In the genomic region with DNA sequence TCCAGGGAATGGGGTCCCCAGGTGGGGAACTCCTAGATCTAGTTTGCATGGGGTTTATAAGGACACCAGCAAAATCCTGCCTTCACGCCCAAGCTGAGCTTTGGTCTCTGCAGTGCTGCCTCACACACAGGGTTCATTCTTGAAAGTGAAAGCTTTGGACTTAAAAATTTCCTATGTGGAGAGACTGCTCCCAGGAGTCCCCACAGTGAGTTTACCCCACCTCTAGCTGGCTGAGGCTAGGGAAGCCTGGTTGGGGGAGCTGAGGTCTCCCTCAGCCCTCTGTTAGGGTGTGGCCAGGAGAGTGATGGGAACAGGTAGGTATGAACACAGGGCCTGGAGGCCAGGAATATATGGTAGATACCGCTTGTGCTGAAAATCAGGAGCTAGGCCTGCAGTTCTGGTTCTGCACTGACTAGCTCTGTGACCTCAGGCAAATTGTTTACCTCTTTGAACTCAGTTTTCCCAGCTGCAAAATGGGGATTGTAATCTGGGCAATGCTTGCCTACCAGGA, we compare ENCODE assay signal across 12 cellular contexts. TPM values are rescaled to one million over a fixed set of nuclear protein-coding genes. Genes with fewer than 3 reads are reported as not detected.
DNase-seq lines count a peak whose midpoint lies in the region; ATAC-seq, FAIRE-seq and TF ChIP-seq lines count a peak whose summit lies in the region.
"Had no signal": no experiment of that assay in that cellular context is flagged by ENCODE, and none has a peak within 500 bp of the region (broad histone marks: within the 10 kb centered on the region; RNA-seq: fewer than 3 reads in every experiment).

No MANE protein-coding gene starts in this region.

- 50% methylated on average over 2 of the region's 2 CpGs for WGBS in K562 (ENCODE audit: insufficient coverage, low coverage, missing lambda C conversion rate)
- WGBS in thymus = 94% methylated on average over 2 of the region's 2 CpGs

- no peak for TF ChIP-seq RAD21 in K562 (CRISPR knock-in tag; conservative IDR thresholded peaks at IDR 0.05 in 1 of 2, IDR thresholded peaks at IDR 0.05 in 1 of 2)

- no peak overlapping the region; a peak in 1 of 4 replicates for H3K9ac ChIP-seq in K562 (ENCODE audit: insufficient read depth in 1 of 2, low read depth in 2 of 2, low read length in 2 of 2)

- no peak overlapping the region for H3K27ac ChIP-seq in K562 (ENCODE audit: extremely low read depth, low read depth, low read length)
- peak overlapping the region; percentile 30 for H3K27ac ChIP-seq in layer of hippocampus (ENCODE audit: low read depth, low read length)
- peak overlapping the region; percentile 46 for H3K27ac ChIP-seq in thymus (ENCODE audit: low read depth)
- H3K27ac ChIP-seq: brain microvascular endothelial cell had no signal

- no peak overlapping the region for H3K4me2 ChIP-seq in K562 (ENCODE audit: insufficient read depth, low read length)

- in situ Hi-C loops in K562 (cut with MboI) = no loop called here

- no peak for TF ChIP-seq POLR2A in K562 (conservative IDR thresholded peaks at IDR 0.05)

- DNase-seq in NCI-H2107 treated with DMSO at 0.1 percent for 48 hours (lab: John Stamatoyannopoulos, UW; ENCODE audit: unreplicated experiment) (peak; percentile 69), NCI-H2107 (lab: John Stamatoyannopoulos, UW) (no peak), K562 (ENCODE audit: extremely low read depth in 1 of 4, low spot score in 3 of 4) (no peak), HUDEP-2 (lab: John Stamatoyannopoulos, UW; ENCODE audit: unreplicated experiment in 76 of 76) (no peak), head of caudate nucleus (no peak)
- no peak for DNase-seq in activated effector memory CD4-positive, alpha-beta T cell treated with Interleukin-2 at 50 U/mL for 16 hours
- DNase-seq: activated T-cell treated with anti-CD3 and anti-CD28 coated beads for 4 hours; GOT3; stimulated activated CD4-positive, alpha-beta T cell treated with anti-CD3 and anti-CD28 coated beads, Interleukin-2, amount 100 ng/mL, for 24 hours had no signal

- no peaks in the 10 kb centered on the region for H3K9me1 ChIP-seq in K562 (ENCODE audit: control insufficient read depth, insufficient read depth, low read length)

- no TSS peak for BruUV-seq in K562 (replicated peaks; lab: Mats Ljungman, UMichigan)

- no peaks in the 10 kb centered on the region for H4K20me1 ChIP-seq in K562 (replicated peaks; ENCODE audit: control insufficient read depth, insufficient read depth, low read length)

- intact Hi-C loops in K562 (cut with micrococcal nuclease) = no loop called here
- intact Hi-C loops in head of caudate nucleus (cut with DNase I) = no loop called here

- no peak; the same call in 2 of the 3 replicates for ATAC-seq in K562

- no peaks in the 10 kb centered on the region for H3K79me2 ChIP-seq in K562 (ENCODE audit: control insufficient read depth, insufficient read depth, low read length)

- no peak for FAIRE-seq in K562 (lab: Jason Lieb, UNC)

- no peak for TF ChIP-seq EP300 in K562 (IDR thresholded peaks at IDR 0.05; ENCODE audit: low read length)

- H3K4me3 ChIP-seq in K562 = no peak overlapping the region
- H3K4me3 ChIP-seq in thymus (ENCODE audit: low read length) = no peak overlapping the region

- H3K36me3 ChIP-seq in K562 (ENCODE audit: control insufficient read depth, insufficient read depth, low read length) (no peaks in the 10 kb centered on the region), thymus (ENCODE audit: control insufficient read depth, insufficient read depth) (no peaks in the 10 kb centered on the region)
- H3K36me3 ChIP-seq: brain microvascular endothelial cell had no signal

- H3K9me3 ChIP-seq in K562 (replicated peaks; ENCODE audit: control insufficient read depth, insufficient read depth, low read depth, low read length) = no peaks in the 10 kb centered on the region
- H3K9me3 ChIP-seq in thymus (ENCODE audit: control insufficient read depth) = no peaks in the 10 kb centered on the region

- TF ChIP-seq CTCF in K562 (IDR thresholded peaks at IDR 0.05 in 2 of 3, conservative IDR thresholded peaks at IDR 0.05 in 1 of 3; ENCODE audit: insufficient read depth in 2 of 3, low read depth in 1 of 3, low read length in 3 of 3) = no peak

- CTCF ChIA-PET in K562 (lab: Yijun Ruan, JAX; ENCODE audit: low intra/inter-chr PET ratio) = no interaction called here

- POLR2A ChIA-PET in K562 (lab: Yijun Ruan, JAX) = interaction anchor here (0.6 to 3.6 kb wide), 5 partner anchors 10 to 66 kb away, joined by 3 to 17 read pairs (median 3); no protein-coding TSS in a partner anchor

- H3K27me3 ChIP-seq in K562 (ENCODE audit: control insufficient read depth in 2 of 2, insufficient read depth in 2 of 2, low read length in 2 of 2) = no peaks in the 10 kb centered on the region
- no peaks in the 10 kb centered on the region for H3K27me3 ChIP-seq in layer of hippocampus (ENCODE audit: control insufficient read depth, insufficient read depth, low read length)
- no peaks in the 10 kb centered on the region for H3K27me3 ChIP-seq in thymus (ENCODE audit: control insufficient read depth, insufficient read depth)
- H3K27me3 ChIP-seq: brain microvascular endothelial cell had no signal

- no peak overlapping the region for H2AFZ ChIP-seq in K562 (ENCODE audit: low read depth, low read length)

- H3K4me1 ChIP-seq in K562 (replicated peaks in 1 of 2; ENCODE audit: control insufficient read depth in 2 of 2, insufficient read depth in 2 of 2, low read length in 2 of 2) = peaks cover 0 to 4% of the 10 kb centered on the region in 2 experiments; a peak in 2 of 5 replicates
- H3K4me1 ChIP-seq in thymus (ENCODE audit: control insufficient read depth, insufficient read depth, low read length) = no peaks in the 10 kb centered on the region

TF ChIP-seq in K562, 482 proteins besides CTCF, POLR2A, EP300 and RAD21:
- peak; percentile 60 for TF ChIP-seq RBM25 (IDR thresholded peaks at IDR 0.05; ENCODE audit: low read depth, low read length, severe bottlenecking)
- TF ChIP-seq, protein P1, sequence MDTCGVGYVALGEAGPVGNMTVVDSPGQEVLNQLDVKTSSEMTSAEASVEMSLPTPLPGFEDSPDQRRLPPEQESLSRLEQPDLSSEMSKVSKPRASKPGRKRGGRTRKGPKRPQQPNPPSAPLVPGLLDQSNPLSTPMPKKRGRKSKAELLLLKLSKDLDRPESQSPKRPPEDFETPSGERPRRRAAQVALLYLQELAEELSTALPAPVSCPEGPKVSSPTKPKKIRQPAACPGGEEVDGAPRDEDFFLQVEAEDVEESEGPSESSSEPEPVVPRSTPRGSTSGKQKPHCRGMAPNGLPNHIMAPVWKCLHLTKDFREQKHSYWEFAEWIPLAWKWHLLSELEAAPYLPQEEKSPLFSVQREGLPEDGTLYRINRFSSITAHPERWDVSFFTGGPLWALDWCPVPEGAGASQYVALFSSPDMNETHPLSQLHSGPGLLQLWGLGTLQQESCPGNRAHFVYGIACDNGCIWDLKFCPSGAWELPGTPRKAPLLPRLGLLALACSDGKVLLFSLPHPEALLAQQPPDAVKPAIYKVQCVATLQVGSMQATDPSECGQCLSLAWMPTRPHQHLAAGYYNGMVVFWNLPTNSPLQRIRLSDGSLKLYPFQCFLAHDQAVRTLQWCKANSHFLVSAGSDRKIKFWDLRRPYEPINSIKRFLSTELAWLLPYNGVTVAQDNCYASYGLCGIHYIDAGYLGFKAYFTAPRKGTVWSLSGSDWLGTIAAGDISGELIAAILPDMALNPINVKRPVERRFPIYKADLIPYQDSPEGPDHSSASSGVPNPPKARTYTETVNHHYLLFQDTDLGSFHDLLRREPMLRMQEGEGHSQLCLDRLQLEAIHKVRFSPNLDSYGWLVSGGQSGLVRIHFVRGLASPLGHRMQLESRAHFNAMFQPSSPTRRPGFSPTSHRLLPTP (IDR thresholded peaks at IDR 0.05; ENCODE audit: borderline replicate concordance, extremely low read depth, insufficient read length) = no peak

RNA-seq across cellular contexts. Expression of a gene that starts 41.5 kb away (rescaled TPM):
- total RNA-seq in K562 (2011; cell fraction: chromatin; rRNA removed; ENCODE audit: low replicate concordance) = 329 and 371 TPM in 2 replicates
- 172 and 190 TPM in 2 replicates for total RNA-seq in K562 (2011; cell fraction: nucleolus; rRNA removed)
- total RNA-seq in K562 (2011; cell fraction: nucleoplasm; rRNA removed) = 207 and 246 TPM in 2 replicates
- total RNA-seq in K562 (2014; rRNA removed) (80.4 and 108 TPM in 2 replicates), K562 (2014; rRNA removed; fragmentation: Illumina TruSeq; extraction: Trizol) (103 and 123 TPM in 2 replicates), K562 (2015; rRNA removed; fragmentation: Illumina TruSeq; extraction: Trizol) (92.0 and 99.1 TPM in 2 replicates), K562 (2021) (267 and 300 TPM in 2 replicates)
- polyA plus RNA-seq in K562 (2011; rRNA removed) (74.2 and 82.6 TPM in 2 replicates), K562 (2014; fragmentation: Illumina TruSeq; extraction: Trizol) (184 and 201 TPM in 2 replicates), K562 (2014; fragmentation: Nextera tagmentation; extraction: Ambion mirVana) (10 to 100 TPM; 22.6 to 54.7 TPM), K562 (2014; rRNA removed) (113 and 114 TPM in 2 replicates), thymus (28.5 TPM)
- 50.4 and 50.8 TPM in 2 replicates for polyA plus RNA-seq in K562 (2011; cell fraction: cytosol; rRNA removed)
- 249 and 279 TPM in 2 replicates for polyA plus RNA-seq in K562 (2011; cell fraction: nucleus; rRNA removed)
- 72.9 and 116 TPM in 2 replicates for polyA plus RNA-seq in K562 (2012)
- 95.4 and 99.1 TPM in 2 replicates for polyA minus RNA-seq in K562 (2011; rRNA and poly(A)+ RNA removed)
- polyA minus RNA-seq in K562 (2011; cell fraction: cytosol; rRNA and poly(A)+ RNA removed) = 92.4 and 104 TPM in 2 replicates
- 77.0 and 118 TPM in 2 replicates for polyA minus RNA-seq in K562 (2011; cell fraction: nucleus; rRNA and poly(A)+ RNA removed)
